25 cellular contexts compared by ENCODE assay signal in the genomic region with DNA sequence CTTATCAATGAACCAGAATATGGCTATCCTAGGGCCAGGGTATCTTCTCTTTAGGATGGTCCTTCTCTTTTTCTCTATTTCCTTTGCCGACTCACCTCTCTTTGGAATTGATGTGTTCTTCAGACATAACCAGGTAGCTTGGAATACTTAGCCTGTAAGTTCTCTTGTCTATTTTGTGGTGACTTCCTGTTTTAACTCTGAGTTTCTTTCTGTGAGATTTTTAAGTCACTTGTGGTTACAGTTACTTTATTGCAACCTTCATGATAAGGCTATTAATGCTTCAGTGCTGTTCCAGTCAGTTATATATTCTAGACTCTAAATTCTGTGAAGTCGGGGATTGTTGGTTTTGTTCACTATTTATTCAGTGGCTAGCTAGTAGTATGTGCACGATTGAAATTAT. TPM values are rescaled to one million over a fixed set of nuclear protein-coding genes. Genes with fewer than 3 reads are reported as not detected.
DNase-seq lines count a peak whose midpoint lies in the region; ATAC-seq and TF ChIP-seq lines count a peak whose summit lies in the region.
"Had no signal": no experiment of that assay in that cellular context is flagged by ENCODE, and none has a peak within 500 bp of the region (broad histone marks: within the 10 kb centered on the region; RNA-seq: fewer than 3 reads in every experiment).

No MANE protein-coding gene starts in this region.

- H3K4me1 Mint-ChIP-seq in naive thymus-derived CD4-positive, alpha-beta T cell = peaks cover 3 to 18% (median 14%) of the 10 kb centered on the region in 7 donors

- no peak overlapping the region for H3K4me3 ChIP-seq in SK-N-MC
- H3K4me3 ChIP-seq in naive thymus-derived CD4-positive, alpha-beta T cell (ENCODE audit: low read length) = no peak overlapping the region
- H3K4me3 ChIP-seq in A673 (ENCODE audit: low read depth, low read length, poor library complexity, severe bottlenecking) = no peak overlapping the region

- H3K27me3 ChIP-seq in naive thymus-derived CD4-positive, alpha-beta T cell (ENCODE audit: control insufficient read depth in 2 of 2, insufficient read depth in 2 of 2, low read length in 2 of 2) = no peaks in the 10 kb centered on the region
- no peaks in the 10 kb centered on the region for H3K27me3 ChIP-seq in A673 (replicated peaks; ENCODE audit: insufficient read depth, low read depth, low read length, poor library complexity)

- H3K9ac ChIP-seq in SK-N-MC (ENCODE audit: insufficient read length) = no peak overlapping the region

- POLR2A ChIA-PET in naive thymus-derived CD4-positive, alpha-beta T cell (lab: Charles Lee) = no interaction called here
- POLR2A ChIA-PET in A673 (lab: Charles Lee; ENCODE audit: low non-redundant PET) = no interaction called here

- no peak for TF ChIP-seq CTCF in A673 (conservative IDR thresholded peaks at IDR 0.05; ENCODE audit: low read depth, low read length)

- peaks cover 0 to 24% (median 11%) of the 10 kb centered on the region in 11 donors for H3K9me3 Mint-ChIP-seq in naive thymus-derived CD4-positive, alpha-beta T cell

- CTCF ChIA-PET in naive thymus-derived CD4-positive, alpha-beta T cell (lab: Charles Lee) = no interaction called here
- CTCF ChIA-PET in A673 (lab: Charles Lee) = no interaction called here

- DNase-seq in NOMO-1 treated with DMSO at 0.1 percent for 48 hours (lab: John Stamatoyannopoulos, UW; ENCODE audit: unreplicated experiment) = peak; percentile 41
- no peak for DNase-seq in NOMO-1 treated with dmso at 0.1 percent for 144 hours (lab: John Stamatoyannopoulos, UW; ENCODE audit: unreplicated experiment)
- DNase-seq in KG1 (lab: John Stamatoyannopoulos, UW) = peak; percentile 22
- DNase-seq in SK-N-MC (ENCODE audit: low read depth, low spot score) = peak; percentile 3
- no peak for DNase-seq in naive thymus-derived CD4-positive, alpha-beta T cell
- DNase-seq in A673 (ENCODE audit: low spot score) = no peak
- DNase-seq in MV-4-11 (lab: John Stamatoyannopoulos, UW) = no peak
- DNase-seq in sciatic nerve (ENCODE audit: low spot score) = no peak
- DNase-seq: 8988T; activated CD4-positive, alpha-beta T cell treated with anti-CD3 and anti-CD28 coated beads, Interleukin-2, amount 50 U/mL, for 4 hours; activated T-cell treated with anti-CD3 and anti-CD28 coated beads, Interleukin-2, amount 50 U/mL, for 72 hours; CD4-positive, alpha-beta T cell; erythroblast; H9; Karpas-422; mammary epithelial cell; NCI-H1092 treated with DMSO at 0.1 percent for 48 hours; NCI-H187 treated with DMSO at 0.1 percent for 48 hours; NCI-H2171; NCI-H510A treated with DMSO at 0.1 percent for 48 hours; SHP77; stimulated activated CD4-positive, alpha-beta T cell treated with anti-CD3 and anti-CD28 coated beads, Interleukin-4, amount 100 ng/mL, for 24 hours; T1000; trophoblast cell had no signal

- ATAC-seq in naive thymus-derived CD4-positive, alpha-beta T cell = no peak
- no peak for ATAC-seq in sciatic nerve
- ATAC-seq: activated T-cell treated with anti-CD3 and anti-CD28 coated beads, Interleukin-2, amount 50 U/mL, for 72 hours had no signal

- H3K36me3 ChIP-seq in SK-N-MC (ENCODE audit: insufficient read depth, low read length) (no peaks in the 10 kb centered on the region), A673 (ENCODE audit: insufficient read depth, low read length, poor library complexity, severe bottlenecking) (no peaks in the 10 kb centered on the region)
- H3K36me3 ChIP-seq in naive thymus-derived CD4-positive, alpha-beta T cell (ENCODE audit: control insufficient read depth in 2 of 3, insufficient read depth in 3 of 3, low read length in 3 of 3) = no peaks in the 10 kb centered on the region

- peak overlapping the region in 6 of 9 donors; percentile 0 to 6 (median 2) for H3K27ac Mint-ChIP-seq in naive thymus-derived CD4-positive, alpha-beta T cell
- H3K27ac Mint-ChIP-seq: activated T-cell treated with anti-CD3 and anti-CD28 coated beads, Interleukin-2, amount 50 U/mL, for 72 hours; CD4-positive, alpha-beta T cell had no signal

- no TSS peak for BruUV-seq in A673 (replicated peaks; lab: Mats Ljungman, UMichigan)

- H3K4me1 ChIP-seq in naive thymus-derived CD4-positive, alpha-beta T cell (ENCODE audit: control insufficient read depth in 2 of 2, insufficient read depth in 2 of 2, low read length in 2 of 2) = peaks cover 0 to 6% of the 10 kb centered on the region in 2 donors
- no peaks in the 10 kb centered on the region for H3K4me1 ChIP-seq in A673 (ENCODE audit: insufficient read depth, low read length, poor library complexity, severe bottlenecking)

- peak overlapping the region in 2 of 10 donors; percentile 0 to 36 for H3K4me3 Mint-ChIP-seq in naive thymus-derived CD4-positive, alpha-beta T cell
- H3K4me3 Mint-ChIP-seq: activated T-cell treated with anti-CD3 and anti-CD28 coated beads, Interleukin-2, amount 50 U/mL, for 72 hours; CD4-positive, alpha-beta T cell; central memory CD8-positive, alpha-beta T cell; H9 had no signal

- peaks cover 5% of the 10 kb centered on the region; the same call in 1 of the 2 replicates for H3K9me3 ChIP-seq in SK-N-MC (ENCODE audit: low read depth, low read length)
- no peaks in the 10 kb centered on the region for H3K9me3 ChIP-seq in naive thymus-derived CD4-positive, alpha-beta T cell (ENCODE audit: control insufficient read depth in 2 of 3, low read length in 3 of 3)
- peaks cover 5% of the 10 kb centered on the region for H3K9me3 ChIP-seq in A673 (ENCODE audit: low read depth, low read length, poor library complexity, severe bottlenecking)

- intact Hi-C loops in naive thymus-derived CD4-positive, alpha-beta T cell (cut with micrococcal nuclease) = no loop called here
- intact Hi-C loops in A673 (cut with micrococcal nuclease; ENCODE audit: unreplicated experiment) = no loop called here
- intact Hi-C loops in sciatic nerve (cut with DNase I) = no loop called here

- peaks cover 5 to 34% (median 12%) of the 10 kb centered on the region in 5 donors for H3K36me3 Mint-ChIP-seq in naive thymus-derived CD4-positive, alpha-beta T cell

- H3K27ac ChIP-seq in SK-N-MC = no peak overlapping the region; the same call in 1 of the 2 replicates
- no peak overlapping the region for H3K27ac ChIP-seq in naive thymus-derived CD4-positive, alpha-beta T cell (ENCODE audit: low read depth, low read length)
- H3K27ac ChIP-seq in A673 (ENCODE audit: low read depth, low read length, poor library complexity, severe bottlenecking) = no peak overlapping the region

- H3K27me3 Mint-ChIP-seq in naive thymus-derived CD4-positive, alpha-beta T cell = no peaks in the 10 kb centered on the region
- H3K27me3 Mint-ChIP-seq: CD4-positive, alpha-beta T cell; central memory CD8-positive, alpha-beta T cell had no signal

RNA-seq across cellular contexts. Expression of gene DISP1, which starts 46.2 kb away (rescaled TPM):
- total RNA-seq in naive thymus-derived CD4-positive, alpha-beta T cell = 1 to 10 TPM; 1.7 to 4.6 (median 3.0) TPM
- 1 to 10 TPM; 1.8 to 3.6 TPM for polyA plus RNA-seq in naive thymus-derived CD4-positive, alpha-beta T cell
- total RNA-seq in A673 (2021) (1.4 TPM in 2 replicates), sciatic nerve (23.9 TPM)

Comparison
In these comparisons a context has a peak if more than half of its experiments do, and no peak if none do; other contexts are left out.
1. DNase-seq: peak in NOMO-1 treated with DMSO at 0.1 percent for 48 hours (single experiment), KG1 (single experiment) and SK-N-MC (single experiment); none in NOMO-1 treated with dmso at 0.1 percent for 144 hours (single experiment), naive thymus-derived CD4-positive, alpha-beta T cell (0 of 9), A673 (single experiment), MV-4-11 (single experiment) and sciatic nerve (single experiment).